Comparison of ENCODE assay signal across 1 cellular context in genomic region chr5:181187500-181188213, GRCh38.
TF ChIP-seq lines count a peak whose summit lies in the region.

No MANE protein-coding gene starts in this region.

TF ChIP-seq in H1, 55 proteins besides CTCF, POLR2A, EP300 and RAD21:
- TF ChIP-seq EZH2 (IDR thresholded peaks at IDR 0.05; ENCODE audit: low read depth, low read length, severe bottlenecking) (no peak), CREB1 (IDR thresholded peaks at IDR 0.05) (peak; percentile 11; the same call in 1 of the 2 replicates), MAX (IDR thresholded peaks at IDR 0.05) (peak; percentile 33; the same call in 1 of the 2 replicates), RBBP5 (IDR thresholded peaks at IDR 0.05; ENCODE audit: borderline replicate concordance, low read depth, low read length) (peak; percentile 66; the same call in 1 of the 2 replicates), BACH1 (IDR thresholded peaks at IDR 0.05; ENCODE audit: low read length) (no peak; the same call in 1 of the 2 replicates), NANOG (IDR thresholded peaks at IDR 0.05; ENCODE audit: insufficient read depth, low read depth, low read length, poor library complexity, severe bottlenecking) (no peak), MAFK (IDR thresholded peaks at IDR 0.05; ENCODE audit: low read depth, low read length) (peak; percentile 72; the same call in 1 of the 2 replicates), ASH2L (IDR thresholded peaks at IDR 0.05; ENCODE audit: low read length) (peak; percentile 80), CBX5 (IDR thresholded peaks at IDR 0.05; ENCODE audit: low read depth, low read length) (no peak), KDM4A (IDR thresholded peaks at IDR 0.05; ENCODE audit: low read depth, low read length, severe bottlenecking) (peak; percentile 4), TBP (IDR thresholded peaks at IDR 0.05; ENCODE audit: low read depth, low read length) (peak; percentile 99), TEAD4 (IDR thresholded peaks at IDR 0.05; ENCODE audit: low read depth, low read length) (peak; percentile 80), JUN (IDR thresholded peaks at IDR 0.05; ENCODE audit: low read depth, low read length) (0 out of 2 replicates have a peak, but pooled peaks have one; percentile 1), CEBPB (IDR thresholded peaks at IDR 0.05; ENCODE audit: low read depth, low read length) (peak; percentile 50; the same call in 1 of the 2 replicates), KDM1A (IDR thresholded peaks at IDR 0.05; ENCODE audit: borderline replicate concordance, low read length) (peak; percentile 81; the same call in 1 of the 2 replicates), PHF8 (conservative IDR thresholded peaks at IDR 0.05; ENCODE audit: low read depth, low read length) (0 out of 2 replicates have a peak, but pooled peaks have one; percentile 10)
